35 cellular contexts compared by ENCODE assay signal in genomic region chr12:117641885-117642284, GRCh38.
DNase-seq lines count a peak whose midpoint lies in the region; ATAC-seq and TF ChIP-seq lines count a peak whose summit lies in the region.
"Had no signal": no experiment of that assay in that cellular context is flagged by ENCODE, and none has a peak within 500 bp of the region (broad histone marks: within the 10 kb centered on the region; RNA-seq: fewer than 3 reads in every experiment).

No MANE protein-coding gene starts in this region.

- H3K9ac ChIP-seq in endodermal cell (ENCODE audit: extremely low read depth, low read length, poor library complexity, severe bottlenecking): no peak overlapping the region
- H3K9ac ChIP-seq: BLaER1; BLaER1 treated with 17β-estradiol and CSF1 and Interleukin-3, amounts not matched to agents 10 nM and 100 nM had no signal

- 82 to 88% methylated on average over 3 to 7 of the region's 7 CpGs for WGBS in endodermal cell (ENCODE audit: insufficient coverage in 1 of 2, insufficient read length in 1 of 2), 2 experiments
- 79% methylated on average over 7 of the region's 7 CpGs for WGBS in esophagus muscularis mucosa

- TF ChIP-seq EP300 in esophagus muscularis mucosa (IDR thresholded peaks at IDR 0.05): no peak

- H3K27ac ChIP-seq in endodermal cell (ENCODE audit: low read depth, low read length): no peak overlapping the region
- no peak overlapping the region for H3K27ac ChIP-seq in esophagus muscularis mucosa (replicated peaks in 1 of 4)
- H3K27ac ChIP-seq: 22Rv1; A549; BLaER1; BLaER1 treated with 17β-estradiol and CSF1 and Interleukin-3, amounts not matched to agents 10 nM and 100 nM; C4-2B had no signal

- H3K36me3 ChIP-seq in endodermal cell (ENCODE audit: control insufficient read depth, insufficient read depth, low read length) (no peaks in the 10 kb centered on the region), esophagus muscularis mucosa (no peaks in the 10 kb centered on the region)
- H3K36me3 ChIP-seq: BE2C; BLaER1; BLaER1 treated with 17β-estradiol and CSF1 and Interleukin-3, amounts not matched to agents 10 nM and 100 nM had no signal

- H3K4me1 ChIP-seq in endodermal cell (ENCODE audit: control insufficient read depth, insufficient read depth, low read length) (peaks cover 6% of the 10 kb centered on the region), esophagus muscularis mucosa (no peaks in the 10 kb centered on the region)
- H3K4me1 ChIP-seq: A549; BE2C; BLaER1; BLaER1 treated with 17β-estradiol and CSF1 and Interleukin-3, amounts not matched to agents 10 nM and 100 nM; Caco-2 had no signal

- no peak for TF ChIP-seq POLR2A in esophagus muscularis mucosa (IDR thresholded peaks at IDR 0.05; ENCODE audit: low read depth)

- H3K9me3 Mint-ChIP-seq in WTC11 (peaks cover 5% of the 10 kb centered on the region), endodermal cell (peaks cover 9% of the 10 kb centered on the region)

- intact Hi-C loops in esophagus muscularis mucosa (cut with DNase I): no loop called here

- no peak for ATAC-seq in WTC11
- ATAC-seq: CD8-positive, alpha-beta T cell had no signal

- TF ChIP-seq CTCF in WTC11 (IDR thresholded peaks at IDR 0.05): no peak
- TF ChIP-seq CTCF in endodermal cell (conservative IDR thresholded peaks at IDR 0.05): no peak
- no peak for TF ChIP-seq CTCF in esophagus muscularis mucosa (IDR thresholded peaks at IDR 0.05)

- H3K4me1 Mint-ChIP-seq in WTC11 (peaks cover 8% of the 10 kb centered on the region), endodermal cell (peaks cover 9% of the 10 kb centered on the region)
- H3K4me1 Mint-ChIP-seq: B cell; CD14-positive monocyte; CD4-positive, alpha-beta memory T cell; CD4-positive, CD25-positive, alpha-beta regulatory T cell; CD8-positive, alpha-beta memory T cell had no signal

- 0 out of 2 replicates have a peak overlapping the region, but pooled peaks have one; percentile 1 for H3K27ac Mint-ChIP-seq in WTC11
- H3K27ac Mint-ChIP-seq in endodermal cell: no peak overlapping the region
- H3K27ac Mint-ChIP-seq: B cell; CD14-positive monocyte; CD4-positive, alpha-beta T cell; CD4-positive, CD25-positive, alpha-beta regulatory T cell; CD8-positive, alpha-beta memory T cell; CD8-positive, alpha-beta T cell had no signal

- H3K27me3 Mint-ChIP-seq in WTC11 (ENCODE audit: low read depth) (no peaks in the 10 kb centered on the region), endodermal cell (ENCODE audit: insufficient read depth) (no peaks in the 10 kb centered on the region)
- H3K27me3 Mint-ChIP-seq: CD4-positive, alpha-beta memory T cell; CD4-positive, alpha-beta T cell; CD4-positive, CD25-positive, alpha-beta regulatory T cell; CD8-positive, alpha-beta memory T cell had no signal

- H3K4me3 ChIP-seq in endodermal cell (ENCODE audit: low read length) (no peak overlapping the region), esophagus muscularis mucosa (no peak overlapping the region)
- H3K4me3 ChIP-seq: A549; BLaER1; BLaER1 treated with 17β-estradiol and CSF1 and Interleukin-3, amounts not matched to agents 10 nM and 100 nM had no signal

- no peak for DNase-seq in WTC11 (ENCODE audit: low spot score)
- peak; percentile 24 for DNase-seq in ecto neural progenitor cell (ENCODE audit: low spot score)
- peak; percentile 24 for DNase-seq in endodermal cell
- peak; percentile 86 for DNase-seq in esophagus muscularis mucosa (ENCODE audit: extremely low spot score)
- no peak for DNase-seq in NCI-H446 treated with DMSO at 0.1 percent for 48 hours (lab: John Stamatoyannopoulos, UW)
- DNase-seq in NCI-H128 (lab: John Stamatoyannopoulos, UW; ENCODE audit: unreplicated experiment): no peak
- DNase-seq in activated CD8-positive, alpha-beta memory T cell treated with anti-CD3 and anti-CD28 coated beads for 24 hours: no peak
- DNase-seq in GM03348 (ENCODE audit: low spot score): no peak
- DNase-seq: 8988T; ACHN; AML-193; BE2C; C1 segment of cervical spinal cord; Caco-2; Calu3; CD4-positive, alpha-beta memory T cell; CD4-positive, alpha-beta T cell; CD4-positive, CD25-positive, alpha-beta regulatory T cell; CD8-positive, alpha-beta memory T cell; CD8-positive, alpha-beta T cell; COR-L47; DMS 273 treated with DMSO at 0.1 percent for 48 hours; DMS153; DMS53; DMS79; DMS79 treated with DMSO at 0.1 percent for 48 hours; DND-41; EL had no signal

- CTCF ChIA-PET in WTC11 (lab: Charles Lee): no interaction called here

- no peak overlapping the region for H3K4me3 Mint-ChIP-seq in WTC11
- no peak overlapping the region for H3K4me3 Mint-ChIP-seq in endodermal cell
- H3K4me3 Mint-ChIP-seq: B cell; CD14-positive monocyte; CD4-positive, alpha-beta memory T cell; CD4-positive, alpha-beta T cell; CD4-positive, CD25-positive, alpha-beta regulatory T cell; CD8-positive, alpha-beta T cell had no signal

- H3K36me3 Mint-ChIP-seq in WTC11 (peaks cover 3% of the 10 kb centered on the region), endodermal cell (ENCODE audit: low read depth) (no peaks in the 10 kb centered on the region)
- H3K36me3 Mint-ChIP-seq: CD14-positive monocyte; CD4-positive, alpha-beta memory T cell; CD4-positive, CD25-positive, alpha-beta regulatory T cell; CD8-positive, alpha-beta memory T cell; CD8-positive, alpha-beta T cell had no signal

- H3K9me3 ChIP-seq in endodermal cell (ENCODE audit: control insufficient read depth, low read length) (no peaks in the 10 kb centered on the region), esophagus muscularis mucosa (peaks cover 0 to 6% (median 5%) of the 10 kb centered on the region in 4 donors)
- H3K9me3 ChIP-seq: BE2C, Caco-2 had no signal

- H3K27me3 ChIP-seq in endodermal cell (ENCODE audit: control insufficient read depth, insufficient read depth, low read length, poor library complexity, severe bottlenecking) (no peaks in the 10 kb centered on the region), esophagus muscularis mucosa (peaks cover 0 to 23% (median 3%) of the 10 kb centered on the region in 4 donors)
- H3K27me3 ChIP-seq: BE2C; BLaER1; BLaER1 treated with 17β-estradiol and CSF1 and Interleukin-3, amounts not matched to agents 10 nM and 100 nM had no signal

- POLR2A ChIA-PET in WTC11 (lab: Charles Lee): no interaction called here

TF ChIP-seq in WTC11, 78 proteins besides CTCF, POLR2A, EP300 and RAD21 (continues in another document):
- TF ChIP-seq ELF4 (CRISPR knock-in tag; IDR thresholded peaks at IDR 0.05; ENCODE audit: low read depth) (no peak), GTF2I (CRISPR knock-in tag; conservative IDR thresholded peaks at IDR 0.05) (no peak), IRF1 (CRISPR knock-in tag; IDR thresholded peaks at IDR 0.05) (no peak), ZBTB43 (CRISPR knock-in tag; IDR thresholded peaks at IDR 0.05) (no peak), ZNF281 (CRISPR knock-in tag; IDR thresholded peaks at IDR 0.05) (no peak), FOXK1 (CRISPR knock-in tag; IDR thresholded peaks at IDR 0.05) (no peak), GABPB1 (CRISPR knock-in tag; IDR thresholded peaks at IDR 0.05) (no peak), ATF1 (CRISPR knock-in tag; IDR thresholded peaks at IDR 0.05) (no peak), ZNF219 (CRISPR knock-in tag; IDR thresholded peaks at IDR 0.05; ENCODE audit: borderline replicate concordance) (no peak), E2F5 (CRISPR knock-in tag; IDR thresholded peaks at IDR 0.05) (no peak), ZNF138 (CRISPR knock-in tag; conservative IDR thresholded peaks at IDR 0.05) (no peak)

Comparison
In these comparisons a context has a peak if more than half of its experiments do, and no peak if none do; other contexts are left out.
1. DNase-seq: peak in ecto neural progenitor cell (single experiment), endodermal cell (single experiment) and esophagus muscularis mucosa (single experiment); none in WTC11 (single experiment), NCI-H446 treated with DMSO at 0.1 percent for 48 hours (single experiment), NCI-H128 (single experiment), activated CD8-positive, alpha-beta memory T cell treated with anti-CD3 and anti-CD28 coated beads for 24 hours (single experiment) and GM03348 (single experiment).